In the genomic region with DNA sequence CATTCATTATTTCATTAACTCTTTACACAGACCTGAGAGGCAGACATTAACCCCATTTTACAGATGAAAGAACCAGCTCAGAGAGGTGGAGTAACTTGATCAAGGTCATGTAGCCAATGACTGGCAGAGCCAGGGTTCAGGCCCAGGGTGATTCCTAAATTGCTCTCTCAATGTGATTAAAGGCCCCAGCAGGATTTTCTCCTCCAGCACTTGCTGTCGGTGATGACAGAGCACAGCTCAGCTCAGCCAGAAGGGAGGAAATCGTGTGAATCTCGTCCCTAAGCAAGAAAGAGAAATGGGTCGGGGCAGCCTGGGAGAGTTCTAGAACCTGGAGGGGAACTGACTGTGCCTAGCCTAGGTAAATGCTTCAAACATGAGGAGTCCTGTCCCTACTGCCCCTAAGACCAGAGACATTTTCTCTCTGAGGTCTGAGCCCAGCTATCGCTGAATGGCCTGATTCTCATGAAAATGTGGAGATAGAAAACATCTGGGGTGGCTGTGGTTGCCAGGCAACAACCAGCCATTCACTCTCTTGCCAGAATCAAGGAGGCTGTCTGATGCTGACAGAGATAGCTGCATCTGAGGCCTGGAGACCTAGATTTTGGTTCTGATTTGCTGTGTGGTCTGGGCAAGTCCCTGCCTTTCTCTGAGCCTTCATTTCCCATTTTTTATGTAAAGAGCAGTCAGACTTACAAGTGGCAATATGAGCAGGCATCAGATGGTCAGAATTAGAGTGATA, we compare ENCODE assay signal across 9 cellular contexts. TPM values are rescaled to one million over a fixed set of nuclear protein-coding genes. Genes with fewer than 3 reads are reported as not detected.
DNase-seq lines count a peak whose midpoint lies in the region; ATAC-seq and TF ChIP-seq lines count a peak whose summit lies in the region.
"Had no signal": no experiment of that assay in that cellular context is flagged by ENCODE, and none has a peak within 500 bp of the region (broad histone marks: within the 10 kb centered on the region; RNA-seq: fewer than 3 reads in every experiment).

No MANE protein-coding gene starts in this region.

- intact Hi-C loops in activated CD4-positive, alpha-beta T cell treated with anti-CD3 and anti-CD28 coated beads, Interleukin-2, amount 10 ng/mL, durations not matched to agents 24 days and 14 days (cut with micrococcal nuclease): no loop called here
- intact Hi-C loops in uterus (cut with DNase I; ENCODE audit: low total_unique reads): no loop called here
- intact Hi-C loops in left lung (cut with DNase I): no loop called here
- intact Hi-C loops in sciatic nerve (cut with DNase I): no loop called here

- H3K4me3 Mint-ChIP-seq in activated T-cell treated with anti-CD3 and anti-CD28 coated beads, Interleukin-2, amount 50 U/mL, for 4 hours: no peak overlapping the region
- H3K4me3 Mint-ChIP-seq in activated CD4-positive, alpha-beta T cell treated with anti-CD3 and anti-CD28 coated beads, Interleukin-2, amount 10 ng/mL, durations not matched to agents 24 days and 14 days: peak overlapping the region; percentile 42

- H3K36me3 Mint-ChIP-seq in activated T-cell treated with anti-CD3 and anti-CD28 coated beads, Interleukin-2, amount 50 U/mL, for 4 hours (ENCODE audit: insufficient read depth): peaks cover 2% of the 10 kb centered on the region
- H3K36me3 Mint-ChIP-seq in activated CD4-positive, alpha-beta T cell treated with anti-CD3 and anti-CD28 coated beads, Interleukin-2, amount 10 ng/mL, durations not matched to agents 24 days and 14 days (ENCODE audit: low read depth): peaks cover 18% of the 10 kb centered on the region

- ATAC-seq in activated T-cell treated with anti-CD3 and anti-CD28 coated beads, Interleukin-2, amount 50 U/mL, for 4 hours: no peak
- ATAC-seq in left lung (no peak), sciatic nerve (no peak)

- peak overlapping the region; percentile 79 for H3K27ac Mint-ChIP-seq in activated CD4-positive, alpha-beta T cell treated with anti-CD3 and anti-CD28 coated beads, Interleukin-2, amount 10 ng/mL, durations not matched to agents 24 days and 14 days

- H3K27me3 ChIP-seq in stomach smooth muscle (ENCODE audit: control insufficient read depth in 1 of 2, insufficient read depth in 2 of 2, low read length in 2 of 2): no peaks in the 10 kb centered on the region
- H3K27me3 ChIP-seq in uterus: no peaks in the 10 kb centered on the region
- H3K27me3 ChIP-seq in left lung: no peaks in the 10 kb centered on the region

- H3K9me3 ChIP-seq in stomach smooth muscle (ENCODE audit: control insufficient read depth in 2 of 2, low read length in 2 of 2) (no peaks in the 10 kb centered on the region), uterus (no peaks in the 10 kb centered on the region), left lung (no peaks in the 10 kb centered on the region)

- H3K27ac ChIP-seq in stomach smooth muscle (ENCODE audit: low read length): peak overlapping the region; percentile 60
- H3K27ac ChIP-seq in uterus: no peak overlapping the region
- H3K27ac ChIP-seq in left lung: peak overlapping the region in 1 of 2 donors; percentile 74

- H3K4me1 Mint-ChIP-seq in activated T-cell treated with anti-CD3 and anti-CD28 coated beads, Interleukin-2, amount 50 U/mL, for 4 hours (ENCODE audit: low read depth): peaks cover 51% of the 10 kb centered on the region
- H3K4me1 Mint-ChIP-seq in activated CD4-positive, alpha-beta T cell treated with anti-CD3 and anti-CD28 coated beads, Interleukin-2, amount 10 ng/mL, durations not matched to agents 24 days and 14 days: peaks cover 78% of the 10 kb centered on the region

- no peak for TF ChIP-seq CTCF in fibroblast of mammary gland (conservative IDR thresholded peaks at IDR 0.05; ENCODE audit: control insufficient read depth, insufficient read depth, low read depth, low read length)
- TF ChIP-seq CTCF in uterus (IDR thresholded peaks at IDR 0.05): no peak
- TF ChIP-seq CTCF in left lung (IDR thresholded peaks at IDR 0.05): no peak

- no peaks in the 10 kb centered on the region for H3K36me3 ChIP-seq in stomach smooth muscle (ENCODE audit: control insufficient read depth in 2 of 2, insufficient read depth in 2 of 2, low read length in 2 of 2)
- H3K36me3 ChIP-seq in uterus: no peaks in the 10 kb centered on the region
- H3K36me3 ChIP-seq in left lung: no peaks in the 10 kb centered on the region

- H3K4me1 ChIP-seq in stomach smooth muscle (ENCODE audit: control insufficient read depth, insufficient read depth, low read length): peaks cover 5% of the 10 kb centered on the region
- peaks cover 3 to 7% of the 10 kb centered on the region in 2 donors for H3K4me1 ChIP-seq in uterus
- peaks cover 24 to 92% of the 10 kb centered on the region in 2 donors for H3K4me1 ChIP-seq in left lung

- DNase-seq in activated T-cell treated with anti-CD3 and anti-CD28 coated beads, Interleukin-2, amount 50 U/mL, for 1 hour: peak; percentile 28
- no peak for DNase-seq in activated T-cell treated with anti-CD3 and anti-CD28 coated beads, Interleukin-2, amount 50 U/mL, for 4 hours
- peak; percentile 90 for DNase-seq in activated CD4-positive, alpha-beta T cell treated with anti-CD3 and anti-CD28 coated beads, Interleukin-2, amount 10 ng/mL, durations not matched to agents 24 days and 14 days
- peak; percentile 74 for DNase-seq in fibroblast of mammary gland (ENCODE audit: low read depth)
- no peak for DNase-seq in uterus
- no peak for DNase-seq in left lung
- no peak for DNase-seq in sciatic nerve (ENCODE audit: low spot score)
- DNase-seq: NCI-H2029 had no signal

- no peaks in the 10 kb centered on the region for H3K9me3 Mint-ChIP-seq in activated T-cell treated with anti-CD3 and anti-CD28 coated beads, Interleukin-2, amount 50 U/mL, for 4 hours
- H3K9me3 Mint-ChIP-seq in activated CD4-positive, alpha-beta T cell treated with anti-CD3 and anti-CD28 coated beads, Interleukin-2, amount 10 ng/mL, durations not matched to agents 24 days and 14 days: peaks cover 5% of the 10 kb centered on the region

- H3K27me3 Mint-ChIP-seq in activated T-cell treated with anti-CD3 and anti-CD28 coated beads, Interleukin-2, amount 50 U/mL, for 4 hours (ENCODE audit: low read depth): no peaks in the 10 kb centered on the region
- no peaks in the 10 kb centered on the region for H3K27me3 Mint-ChIP-seq in activated CD4-positive, alpha-beta T cell treated with anti-CD3 and anti-CD28 coated beads, Interleukin-2, amount 10 ng/mL, durations not matched to agents 24 days and 14 days

- H3K4me3 ChIP-seq in fibroblast of mammary gland (ENCODE audit: control insufficient read depth, low read depth, low read length) (no peak overlapping the region), stomach smooth muscle (ENCODE audit: low read length in 2 of 2) (no peak overlapping the region), uterus (no peak overlapping the region), left lung (no peak overlapping the region)

- no peak for TF ChIP-seq POLR2A in uterus (IDR thresholded peaks at IDR 0.05)

- H3K9ac ChIP-seq in stomach smooth muscle (ENCODE audit: low read length in 2 of 2): no peak overlapping the region

RNA-seq across cellular contexts. Expression of a gene that starts 19.6 kb away (rescaled TPM):
- total RNA-seq in activated T-cell treated with anti-CD3 and anti-CD28 coated beads, Interleukin-2, amount 50 U/mL, for 4 hours: 10 to 100 TPM; 21.4 to 32.9 (median 23.9) TPM
- total RNA-seq in activated CD4-positive, alpha-beta T cell treated with anti-CD3 and anti-CD28 coated beads, Interleukin-2, amount 10 ng/mL, durations not matched to agents 24 days and 14 days: 44.5 and 46.8 TPM in 2 replicates
- total RNA-seq in uterus (10 to 100 TPM; 13.2 to 23.4 (median 17.4) TPM), left lung (10 to 100 TPM; 37.8 to 46.0 TPM), sciatic nerve (33.3 TPM)

RNA-seq across cellular contexts. Expression of a gene that starts 52.4 kb away (rescaled TPM):
- 100 to 1,000 TPM; 320 to 346 (median 334) TPM for total RNA-seq in activated T-cell treated with anti-CD3 and anti-CD28 coated beads, Interleukin-2, amount 50 U/mL, for 4 hours
- 424 and 429 TPM in 2 replicates for total RNA-seq in activated CD4-positive, alpha-beta T cell treated with anti-CD3 and anti-CD28 coated beads, Interleukin-2, amount 10 ng/mL, durations not matched to agents 24 days and 14 days
- total RNA-seq in uterus (100 to 1,000 TPM in 2 of 4 donors, 10 to 100 TPM in 2; 47.6 to 126 (median 89.2) TPM), left lung (100 to 1,000 TPM; 119 to 123 TPM), sciatic nerve (111 TPM)

Comparison
In these comparisons a context has a peak if more than half of its experiments do, and no peak if none do; other contexts are left out.
1. DNase-seq: peak in activated T-cell treated with anti-CD3 and anti-CD28 coated beads, Interleukin-2, amount 50 U/mL, for 1 hour (single experiment), activated CD4-positive, alpha-beta T cell treated with anti-CD3 and anti-CD28 coated beads, Interleukin-2, amount 10 ng/mL, durations not matched to agents 24 days and 14 days (single experiment) and fibroblast of mammary gland (single experiment); none in activated T-cell treated with anti-CD3 and anti-CD28 coated beads, Interleukin-2, amount 50 U/mL, for 4 hours (single experiment), uterus (0 of 2), left lung (0 of 2) and sciatic nerve (single experiment).